Comparison of ENCODE assay signal across 9 cellular contexts in the genomic region with DNA sequence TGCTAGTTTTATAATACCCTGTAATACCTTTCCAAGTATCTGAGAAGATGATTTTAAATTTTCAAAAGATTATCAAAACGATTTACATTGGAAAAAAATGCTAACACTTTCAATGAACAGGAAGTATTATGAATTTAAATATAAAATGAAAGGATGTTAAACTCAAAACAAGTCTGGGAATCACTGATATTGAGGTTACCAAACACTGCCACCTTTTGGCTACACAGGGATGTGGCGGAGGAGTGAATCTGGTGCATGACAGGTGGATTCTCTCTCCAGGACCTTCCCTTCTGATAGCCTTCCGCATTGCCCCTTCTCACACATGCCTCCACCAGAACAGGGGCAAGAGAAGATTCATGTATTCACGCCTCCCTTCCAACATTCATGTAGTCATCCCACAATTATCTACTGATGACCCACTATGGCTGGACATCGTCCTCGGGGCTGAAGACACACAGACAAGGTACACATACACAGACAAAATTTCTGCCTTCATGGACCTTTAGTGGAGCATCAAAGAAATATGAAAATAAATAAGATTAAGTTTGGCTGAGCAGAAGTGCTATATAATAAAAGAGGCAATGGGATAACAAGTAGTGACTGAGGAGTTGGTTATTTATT. TPM values are rescaled to one million over a fixed set of nuclear protein-coding genes. Genes with fewer than 3 reads are reported as not detected.
DNase-seq lines count a peak whose midpoint lies in the region; ATAC-seq, FAIRE-seq and TF ChIP-seq lines count a peak whose summit lies in the region.
"Had no signal": no experiment of that assay in that cellular context is flagged by ENCODE, and none has a peak within 500 bp of the region (broad histone marks: within the 10 kb centered on the region; RNA-seq: fewer than 3 reads in every experiment).

No MANE protein-coding gene starts in this region.

- FAIRE-seq in D721Med (lab: Jason Lieb, UNC) = no peak

- peak; percentile 73 for TF ChIP-seq CTCF in D721Med (IDR thresholded peaks at IDR 0.05; ENCODE audit: insufficient read depth, missing control alignments)
- peak; percentile 81 for TF ChIP-seq CTCF in epithelial cell of proximal tubule (conservative IDR thresholded peaks at IDR 0.05; ENCODE audit: low read depth, low read length)
- TF ChIP-seq CTCF in neural crest cell (conservative IDR thresholded peaks at IDR 0.05) = peak; percentile 71

- no peak for DNase-seq in D721Med (ENCODE audit: insufficient read length, low spot score)
- peak; percentile 35 for DNase-seq in HT1080 (ENCODE audit: low read depth)
- DNase-seq in T-cell = peak in 23 of 34 experiments; percentile 15 to 50 (median 28)
- no peak for DNase-seq in epithelial cell of proximal tubule (ENCODE audit: low read depth)
- DNase-seq in neural crest cell (ENCODE audit: low read depth, low spot score) = no peak
- DNase-seq in occipital lobe (lab: John Stamatoyannopoulos, UW) = no peak

- POLR2A ChIA-PET in T-cell (lab: Charles Lee) = no interaction called here

- H3K27me3 Mint-ChIP-seq in T-cell (no peaks in the 10 kb centered on the region), neural crest cell (ENCODE audit: low read depth) (no peaks in the 10 kb centered on the region)

- H3K4me3 Mint-ChIP-seq in T-cell (no peak overlapping the region), neural crest cell (no peak overlapping the region)

- H3K27ac Mint-ChIP-seq in T-cell (peak overlapping the region in 1 of 2 donors; percentile 10), neural crest cell (ENCODE audit: unreplicated experiment) (no peak overlapping the region)

- CTCF ChIA-PET in T-cell (lab: Charles Lee) = interaction anchor here in 1 of 2 donors (1.0 kb wide), 1 partner anchor 55 kb away, joined by 3 read pairs; the partner anchor contains the start of gene STARD10

- ATAC-seq in T-cell (replicated peaks in 1 of 4) (peak in 3 of 4 experiments; percentile 52 to 68 (median 56)), GM18909 (IDR thresholded peaks at IDR 0.05; ENCODE audit: poor library complexity, unreplicated experiment) (no peak), HG03108 (IDR thresholded peaks at IDR 0.05; ENCODE audit: unreplicated experiment) (no peak)

- H3K4me1 Mint-ChIP-seq in T-cell = peaks cover 8 to 15% (median 13%) of the 10 kb centered on the region in 3 donors
- no peaks in the 10 kb centered on the region for H3K4me1 Mint-ChIP-seq in neural crest cell

- no peak overlapping the region for H3K4me3 ChIP-seq in epithelial cell of proximal tubule (ENCODE audit: low read depth, low read length)
- H3K4me3 ChIP-seq: skin epidermis had no signal

- H3K9me3 Mint-ChIP-seq in T-cell (no peaks in the 10 kb centered on the region), neural crest cell (no peaks in the 10 kb centered on the region)

- peaks cover 16% of the 10 kb centered on the region for H3K36me3 Mint-ChIP-seq in T-cell
- H3K36me3 Mint-ChIP-seq in neural crest cell (ENCODE audit: low read depth) = peaks cover 6% of the 10 kb centered on the region

RNA-seq across cellular contexts. Expression of gene ATG16L2, which starts 34.7 kb away (rescaled TPM):
- total RNA-seq in HT1080 (2014; rRNA removed; shearing (Covaris generic)) = 6.2 and 8.6 TPM in 2 replicates
- polyA plus RNA-seq in HT1080 (2015; cell fraction: cytosol; rRNA removed) = 10.9 and 14.4 TPM in 2 replicates
- 170 and 190 TPM in 2 replicates for polyA plus RNA-seq in HT1080 (2015; cell fraction: nucleus; rRNA removed)
- 100 to 1,000 TPM; 107 to 145 (median 127) TPM for total RNA-seq in T-cell
- 7.3 and 40.1 TPM in 2 replicates for total RNA-seq in epithelial cell of proximal tubule
- total RNA-seq in neural crest cell = 22.7 and 24.5 TPM in 2 replicates
- total RNA-seq in occipital lobe = 4.2 TPM

RNA-seq across cellular contexts. Expression of gene STARD10, which starts 55.1 kb away (rescaled TPM):
- 31.2 and 41.0 TPM in 2 replicates for total RNA-seq in HT1080 (2014; rRNA removed; shearing (Covaris generic))
- polyA plus RNA-seq in HT1080 (2015; cell fraction: cytosol; rRNA removed) = 17.2 and 30.0 TPM in 2 replicates
- polyA plus RNA-seq in HT1080 (2015; cell fraction: nucleus; rRNA removed) = 7.2 and 9.5 TPM in 2 replicates
- total RNA-seq in T-cell (10 to 100 TPM; 11.1 to 24.9 (median 19.1) TPM), epithelial cell of proximal tubule (54.8 and 67.4 TPM in 2 replicates), neural crest cell (12.6 and 13.5 TPM in 2 replicates), occipital lobe (20.4 TPM)

Comparison
In these comparisons a context has a peak if more than half of its experiments do, and no peak if none do; other contexts are left out.
1. DNase-seq: peak in HT1080 (single experiment) and T-cell (23 of 34); none in D721Med (single experiment), epithelial cell of proximal tubule (single experiment), neural crest cell (single experiment) and occipital lobe (single experiment).
2. ATAC-seq: peak in T-cell (3 of 4); none in GM18909 (single experiment) and HG03108 (single experiment).
3. Peak in every context shown above with its lines, with median percentiles within 50 percentile points of each other: CTCF ChIP-seq.